Comparison of ENCODE assay signal across 2 cellular contexts in genomic region chr16:84337236-84337635, GRCh38. TPM values are rescaled to one million over a fixed set of nuclear protein-coding genes. Genes with fewer than 3 reads are reported as not detected.
"Had no signal": no experiment of that assay in that cellular context is flagged by ENCODE, and none has a peak within 500 bp of the region (broad histone marks: within the 10 kb centered on the region; RNA-seq: fewer than 3 reads in every experiment).

No MANE protein-coding gene starts in this region.

RNA-seq across cellular contexts. Expression of gene ATP2C2, which starts 31.1 kb away (rescaled TPM):
- total RNA-seq: G401, GM12878 had no signal

RNA-seq across cellular contexts. Expression of gene WFDC1, which starts 42.6 kb away (rescaled TPM):
- total RNA-seq: G401, GM12878 had no signal
- polyA plus RNA-seq: GM12878 had no signal
